ENCODE assay signal across 16 cellular contexts in genomic region chr1:162703708-162704107, GRCh38.
"Had no signal": no experiment of that assay in that cellular context is flagged by ENCODE, and none has a peak within 500 bp of the region (broad histone marks: within the 10 kb centered on the region; RNA-seq: fewer than 3 reads in every experiment).

No MANE protein-coding gene starts in this region.

- H3K36me3 ChIP-seq: ovary had no signal

- DNase-seq: activated CD4-positive, alpha-beta T cell treated with anti-CD3 and anti-CD28 coated beads for 4 hours; activated CD8-positive, alpha-beta memory T cell treated with anti-CD3 and anti-CD28 coated beads, Interleukin-2, amount 50 U/mL, for 48 hours; activated CD8-positive, alpha-beta T cell treated with anti-CD3 and anti-CD28 coated beads for 36 hours; activated naive CD4-positive, alpha-beta T cell; activated naive CD8-positive, alpha-beta T cell treated with anti-CD3 and anti-CD28 coated beads, Interleukin-2, amount 50 U/mL, for 24 hours; central memory CD4-positive, alpha-beta T cell; cortex of kidney; effector memory CD4-positive, alpha-beta T cell; head of caudate nucleus; nephron progenitor cell; ovary; retina; stimulated activated naive CD8-positive, alpha-beta T cell treated with anti-CD3 and anti-CD28 coated beads, Interleukin-15, Interleukin-2, amounts not matched to agents 100 U/mL and 50 U/mL, for 24 hours; T-cell had no signal

- H3K27me3 ChIP-seq: ovary had no signal

- ATAC-seq: activated CD8-positive, alpha-beta T cell treated with anti-CD3 and anti-CD28 coated beads for 36 hours; activated naive CD8-positive, alpha-beta T cell treated with anti-CD3 and anti-CD28 coated beads, Interleukin-2, amount 50 U/mL, for 24 hours; left lobe of liver; stimulated activated naive CD8-positive, alpha-beta T cell treated with anti-CD3 and anti-CD28 coated beads, Interleukin-15, Interleukin-2, amounts not matched to agents 100 U/mL and 50 U/mL, for 24 hours; T-cell had no signal

- H3K4me3 ChIP-seq: ovary, SK-N-MC had no signal

- H3K9me3 ChIP-seq: ovary had no signal

- H3K27ac ChIP-seq: ovary, SK-N-MC had no signal
